In the genomic region with DNA sequence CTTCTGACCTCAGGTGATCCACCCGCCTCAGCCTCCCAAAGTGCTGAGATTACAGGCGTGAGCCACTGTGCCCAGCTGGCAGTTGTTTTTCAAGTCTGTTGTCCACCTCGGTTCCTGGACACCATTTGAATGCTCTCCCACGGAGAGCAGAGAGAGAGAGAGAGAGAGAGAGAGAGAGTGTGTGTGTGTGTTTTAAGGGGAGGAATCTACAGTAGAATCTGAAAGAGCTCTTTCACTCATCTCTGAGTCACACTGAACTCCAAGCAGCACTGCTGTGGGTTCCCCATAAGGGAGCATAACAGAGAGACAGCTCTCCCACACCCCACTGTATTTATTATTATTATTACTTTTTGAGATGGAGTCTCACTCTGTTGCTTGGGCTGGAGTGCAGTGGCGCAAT, we compare ENCODE assay signal across 13 cellular contexts.
DNase-seq lines count a peak whose midpoint lies in the region; ATAC-seq and TF ChIP-seq lines count a peak whose summit lies in the region.
"Had no signal": no experiment of that assay in that cellular context is flagged by ENCODE, and none has a peak within 500 bp of the region (broad histone marks: within the 10 kb centered on the region; RNA-seq: fewer than 3 reads in every experiment).

No MANE protein-coding gene starts in this region.

- no peaks in the 10 kb centered on the region for H3K4me1 ChIP-seq in HEK293 (ENCODE audit: control insufficient read depth, insufficient read depth, low read length)
- H3K4me1 ChIP-seq in sigmoid colon, result no peaks in the 10 kb centered on the region
- H3K4me1 ChIP-seq: adrenal gland had no signal

- H3K27ac ChIP-seq in HEK293 (ENCODE audit: extremely low read depth, low read depth, low read length), result no peak overlapping the region
- no peak overlapping the region for H3K27ac ChIP-seq in sigmoid colon
- H3K27ac ChIP-seq: adrenal gland had no signal

- no peak for TF ChIP-seq POLR2A in sigmoid colon (IDR thresholded peaks at IDR 0.05)

- H3K36me3 ChIP-seq in HEK293 (ENCODE audit: control insufficient read depth in 2 of 2, insufficient read depth in 1 of 2, low read length in 2 of 2) (no peaks in the 10 kb centered on the region), sigmoid colon (no peaks in the 10 kb centered on the region)
- H3K36me3 ChIP-seq: adrenal gland had no signal

- intact Hi-C loops in sigmoid colon (cut with DNase I), result no loop called here

- in situ Hi-C loops in KBM-7 (cut with MboI; ENCODE audit: low pct_unique_long_range_greater_than_20kb, low sequenced_read_pairs), result no loop called here

- no peaks in the 10 kb centered on the region for H3K9me3 ChIP-seq in HEK293 (ENCODE audit: control insufficient read depth, insufficient read depth, low read depth, low read length)
- H3K9me3 ChIP-seq in sigmoid colon, result no peaks in the 10 kb centered on the region
- H3K9me3 ChIP-seq: adrenal gland had no signal

- no peaks in the 10 kb centered on the region for H3K36me3 Mint-ChIP-seq in activated T-helper 17 cell treated with anti-CD3 and anti-CD28 coated beads, Interleukin-2, amount 50 U/mL, for 72 hours (ENCODE audit: low read depth)
- H3K36me3 Mint-ChIP-seq in T-helper 2 cell treated with Interferon-gamma antibody and Interleukin-4, amounts not matched to agents 5 μg/mL and 100 μg/mL, for 36 hours (ENCODE audit: low read depth), result no peaks in the 10 kb centered on the region
- H3K36me3 Mint-ChIP-seq: CD8-positive, alpha-beta memory T cell had no signal

- DNase-seq in AG20443 (ENCODE audit: low spot score), result peak; percentile 40
- peak; percentile 3 for DNase-seq in left lobe of liver (ENCODE audit: low spot score)
- DNase-seq in T-helper 2 cell treated with Interferon-gamma antibody and Interleukin-4, amounts not matched to agents 5 μg/mL and 100 μg/mL, for 36 hours (ENCODE audit: low spot score), result no peak
- no peak for DNase-seq in sigmoid colon
- DNase-seq in pons (ENCODE audit: low spot score), result no peak
- DNase-seq in KBM-7, result no peak
- DNase-seq: activated CD4-positive, alpha-beta T cell treated with anti-CD3 and anti-CD28 coated beads, Interleukin-2, amount 50 U/mL, for 1 hour; CD8-positive, alpha-beta memory T cell; NCI-H1105; NCI-H526 had no signal

- TF ChIP-seq CTCF in HEK293 (tag by site-specific recombination; IDR thresholded peaks at IDR 0.05) (no peak), sigmoid colon (IDR thresholded peaks at IDR 0.05) (no peak)

- CTCF ChIA-PET in HEK293 (lab: Yijun Ruan, JAX), result interaction anchor here (0.6 to 1.0 kb wide), 2 partner anchors 9 to 15 kb away, joined by 3 to 4 read pairs; no protein-coding TSS in a partner anchor

- H3K4me3 Mint-ChIP-seq in activated T-helper 17 cell treated with anti-CD3 and anti-CD28 coated beads, Interleukin-2, amount 50 U/mL, for 72 hours, result no peak overlapping the region
- no peak overlapping the region for H3K4me3 Mint-ChIP-seq in T-helper 2 cell treated with Interferon-gamma antibody and Interleukin-4, amounts not matched to agents 5 μg/mL and 100 μg/mL, for 36 hours
- H3K4me3 Mint-ChIP-seq: CD8-positive, alpha-beta memory T cell had no signal

- H3K27me3 Mint-ChIP-seq in activated T-helper 17 cell treated with anti-CD3 and anti-CD28 coated beads, Interleukin-2, amount 50 U/mL, for 72 hours, result no peaks in the 10 kb centered on the region
- H3K27me3 Mint-ChIP-seq in T-helper 2 cell treated with Interferon-gamma antibody and Interleukin-4, amounts not matched to agents 5 μg/mL and 100 μg/mL, for 36 hours (ENCODE audit: low read depth), result peaks cover 2% of the 10 kb centered on the region

- ATAC-seq in activated T-helper 17 cell treated with anti-CD3 and anti-CD28 coated beads, Interleukin-2, amount 50 U/mL, for 72 hours (replicated peaks), result peak; percentile 94
- ATAC-seq in left lobe of liver, result no peak

- peaks cover 9% of the 10 kb centered on the region for H3K4me1 Mint-ChIP-seq in activated T-helper 17 cell treated with anti-CD3 and anti-CD28 coated beads, Interleukin-2, amount 50 U/mL, for 72 hours
- peaks cover 7% of the 10 kb centered on the region for H3K4me1 Mint-ChIP-seq in T-helper 2 cell treated with Interferon-gamma antibody and Interleukin-4, amounts not matched to agents 5 μg/mL and 100 μg/mL, for 36 hours (ENCODE audit: low read depth)

- no peak for TF ChIP-seq EP300 in sigmoid colon (IDR thresholded peaks at IDR 0.05)

- POLR2A ChIA-PET in HEK293 (lab: Yijun Ruan, JAX), result no interaction called here

- H3K27me3 ChIP-seq in sigmoid colon, result no peaks in the 10 kb centered on the region
- H3K27me3 ChIP-seq: adrenal gland had no signal

- H3K4me3 ChIP-seq in HEK293 (ENCODE audit: low read depth, low read length), result no peak overlapping the region
- no peak overlapping the region for H3K4me3 ChIP-seq in sigmoid colon
- H3K4me3 ChIP-seq: adrenal gland had no signal

- WGBS in sigmoid colon, 2 donors, result 73 to 87% methylated on average over 5 of the region's 5 CpGs

- no peaks in the 10 kb centered on the region for H3K9me3 Mint-ChIP-seq in activated T-helper 17 cell treated with anti-CD3 and anti-CD28 coated beads, Interleukin-2, amount 50 U/mL, for 72 hours
- H3K9me3 Mint-ChIP-seq in T-helper 2 cell treated with Interferon-gamma antibody and Interleukin-4, amounts not matched to agents 5 μg/mL and 100 μg/mL, for 36 hours, result no peaks in the 10 kb centered on the region
- H3K9me3 Mint-ChIP-seq: CD8-positive, alpha-beta memory T cell had no signal

- no peak overlapping the region for H3K27ac Mint-ChIP-seq in activated T-helper 17 cell treated with anti-CD3 and anti-CD28 coated beads, Interleukin-2, amount 50 U/mL, for 72 hours
- H3K27ac Mint-ChIP-seq in T-helper 2 cell treated with Interferon-gamma antibody and Interleukin-4, amounts not matched to agents 5 μg/mL and 100 μg/mL, for 36 hours, result no peak overlapping the region

TF ChIP-seq in HEK293, 187 proteins besides CTCF, POLR2A, EP300 and RAD21:
- TF ChIP-seq ZNF555 (tag by site-specific recombination; conservative IDR thresholded peaks at IDR 0.05), result no peak
- no peak for TF ChIP-seq ZFP69B (tag by site-specific recombination; IDR thresholded peaks at IDR 0.05)
- TF ChIP-seq ZNF621 (tag by site-specific recombination; IDR thresholded peaks at IDR 0.05), result no peak
- TF ChIP-seq MEIS1 (CRISPR knock-in tag; IDR thresholded peaks at IDR 0.05; ENCODE audit: borderline replicate concordance), result no peak
- TF ChIP-seq ZBTB20 (tag by site-specific recombination; IDR thresholded peaks at IDR 0.05), result no peak
- 0 out of 2 replicates have a peak, but pooled peaks have one; percentile 23 for TF ChIP-seq PRDM1 (tag by site-specific recombination; IDR thresholded peaks at IDR 0.05)
- TF ChIP-seq, protein P1, sequence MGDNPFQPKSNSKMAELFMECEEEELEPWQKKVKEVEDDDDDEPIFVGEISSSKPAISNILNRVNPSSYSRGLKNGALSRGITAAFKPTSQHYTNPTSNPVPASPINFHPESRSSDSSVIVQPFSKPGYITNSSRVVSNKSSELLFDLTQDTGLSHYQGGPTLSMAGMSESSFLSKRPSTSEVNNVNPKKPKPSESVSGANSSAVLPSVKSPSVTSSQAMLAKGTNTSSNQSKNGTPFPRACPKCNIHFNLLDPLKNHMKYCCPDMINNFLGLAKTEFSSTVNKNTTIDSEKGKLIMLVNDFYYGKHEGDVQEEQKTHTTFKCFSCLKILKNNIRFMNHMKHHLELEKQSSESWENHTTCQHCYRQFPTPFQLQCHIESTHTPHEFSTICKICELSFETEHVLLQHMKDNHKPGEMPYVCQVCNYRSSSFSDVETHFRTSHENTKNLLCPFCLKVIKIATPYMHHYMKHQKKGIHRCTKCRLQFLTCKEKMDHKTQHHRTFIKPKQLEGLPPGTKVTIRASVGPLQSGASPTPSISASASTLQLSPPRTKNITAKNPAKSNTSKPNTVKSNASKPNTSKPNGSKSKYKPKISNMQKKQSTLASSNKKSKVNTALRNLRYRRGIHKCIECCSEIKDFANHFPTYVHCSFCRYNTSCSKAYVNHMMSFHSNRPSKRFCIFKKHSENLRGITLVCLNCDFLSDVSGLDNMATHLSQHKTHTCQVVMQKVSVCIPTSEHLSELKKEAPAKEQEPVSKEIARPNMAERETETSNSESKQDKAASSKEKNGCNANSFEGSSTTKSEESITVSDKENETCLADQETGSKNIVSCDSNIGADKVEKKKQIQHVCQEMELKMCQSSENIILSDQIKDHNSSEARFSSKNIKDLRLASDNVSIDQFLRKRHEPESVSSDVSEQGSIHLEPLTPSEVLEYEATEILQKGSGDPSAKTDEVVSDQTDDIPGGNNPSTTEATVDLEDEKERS (tag by site-specific recombination; IDR thresholded peaks at IDR 0.05), result no peak
- TF ChIP-seq ZNF202 (tag by site-specific recombination; IDR thresholded peaks at IDR 0.05; ENCODE audit: borderline replicate concordance), result no peak
- peak; percentile 21; the same call in 1 of the 2 replicates for TF ChIP-seq ZIC2 (tag by site-specific recombination; IDR thresholded peaks at IDR 0.05)

Comparison
In these comparisons a context has a peak if more than half of its experiments do, and no peak if none do; other contexts are left out.
1. DNase-seq: peak in AG20443 (single experiment) and left lobe of liver (single experiment); none in T-helper 2 cell treated with Interferon-gamma antibody and Interleukin-4, amounts not matched to agents 5 μg/mL and 100 μg/mL, for 36 hours (single experiment), sigmoid colon (single experiment), pons (single experiment) and KBM-7 (single experiment).